ENCODE assay signal across 1 cellular context in genomic region chr4:88283661-88284377, GRCh38.
TF ChIP-seq lines count a peak whose summit lies in the region.

No MANE protein-coding gene starts in this region.

TF ChIP-seq in HepG2, 621 proteins besides CTCF, POLR2A, EP300 and RAD21 (continued from another document):
- TF ChIP-seq ZNF451 (CRISPR knock-in tag; IDR thresholded peaks at IDR 0.05) (0 out of 2 replicates have a peak, but pooled peaks have one; percentile 18), GZF1 (CRISPR knock-in tag; IDR thresholded peaks at IDR 0.05) (0 out of 2 replicates have a peak, but pooled peaks have one; percentile 54), ZNF737 (CRISPR knock-in tag; IDR thresholded peaks at IDR 0.05; ENCODE audit: borderline replicate concordance) (0 out of 2 replicates have a peak, but pooled peaks have one; percentile 57), KMT2B (CRISPR knock-in tag; IDR thresholded peaks at IDR 0.05) (peak; percentile 40), ZNF546 (CRISPR knock-in tag; conservative IDR thresholded peaks at IDR 0.05) (peak; percentile 81; the same call in 1 of the 2 replicates), TAF1 (CRISPR knock-in tag; IDR thresholded peaks at IDR 0.05) (peak; percentile 21), KDM2A (CRISPR knock-in tag; IDR thresholded peaks at IDR 0.05; ENCODE audit: borderline replicate concordance, low read depth) (peak; percentile 20; the same call in 1 of the 2 replicates), ZNF350 (CRISPR knock-in tag; IDR thresholded peaks at IDR 0.05; ENCODE audit: borderline replicate concordance, low read depth) (peak; percentile 12), ZNF616 (CRISPR knock-in tag; IDR thresholded peaks at IDR 0.05; ENCODE audit: low read depth) (0 out of 2 replicates have a peak, but pooled peaks have one; percentile 36), RBM39 (IDR thresholded peaks at IDR 0.05; ENCODE audit: low read depth, low read length, poor library complexity, severe bottlenecking) (peak; percentile 55), ZNF589 (CRISPR knock-in tag; conservative IDR thresholded peaks at IDR 0.05) (0 out of 2 replicates have a peak, but pooled peaks have one; percentile 0), ZFX (CRISPR knock-in tag; IDR thresholded peaks at IDR 0.05; ENCODE audit: low read depth) (peak; percentile 82), ZNF724P (CRISPR knock-in tag; IDR thresholded peaks at IDR 0.05; ENCODE audit: borderline replicate concordance) (0 out of 2 replicates have a peak, but pooled peaks have one; percentile 28), E2F5 (CRISPR knock-in tag; conservative IDR thresholded peaks at IDR 0.05) (0 out of 2 replicates have a peak, but pooled peaks have one; percentile 37), ZNF777 (CRISPR knock-in tag; IDR thresholded peaks at IDR 0.05) (peak; percentile 77), NPAS2 (CRISPR knock-in tag; IDR thresholded peaks at IDR 0.05; ENCODE audit: borderline replicate concordance) (no peak), ZNF891 (CRISPR knock-in tag; IDR thresholded peaks at IDR 0.05) (no peak)
- TF ChIP-seq, protein P1, sequence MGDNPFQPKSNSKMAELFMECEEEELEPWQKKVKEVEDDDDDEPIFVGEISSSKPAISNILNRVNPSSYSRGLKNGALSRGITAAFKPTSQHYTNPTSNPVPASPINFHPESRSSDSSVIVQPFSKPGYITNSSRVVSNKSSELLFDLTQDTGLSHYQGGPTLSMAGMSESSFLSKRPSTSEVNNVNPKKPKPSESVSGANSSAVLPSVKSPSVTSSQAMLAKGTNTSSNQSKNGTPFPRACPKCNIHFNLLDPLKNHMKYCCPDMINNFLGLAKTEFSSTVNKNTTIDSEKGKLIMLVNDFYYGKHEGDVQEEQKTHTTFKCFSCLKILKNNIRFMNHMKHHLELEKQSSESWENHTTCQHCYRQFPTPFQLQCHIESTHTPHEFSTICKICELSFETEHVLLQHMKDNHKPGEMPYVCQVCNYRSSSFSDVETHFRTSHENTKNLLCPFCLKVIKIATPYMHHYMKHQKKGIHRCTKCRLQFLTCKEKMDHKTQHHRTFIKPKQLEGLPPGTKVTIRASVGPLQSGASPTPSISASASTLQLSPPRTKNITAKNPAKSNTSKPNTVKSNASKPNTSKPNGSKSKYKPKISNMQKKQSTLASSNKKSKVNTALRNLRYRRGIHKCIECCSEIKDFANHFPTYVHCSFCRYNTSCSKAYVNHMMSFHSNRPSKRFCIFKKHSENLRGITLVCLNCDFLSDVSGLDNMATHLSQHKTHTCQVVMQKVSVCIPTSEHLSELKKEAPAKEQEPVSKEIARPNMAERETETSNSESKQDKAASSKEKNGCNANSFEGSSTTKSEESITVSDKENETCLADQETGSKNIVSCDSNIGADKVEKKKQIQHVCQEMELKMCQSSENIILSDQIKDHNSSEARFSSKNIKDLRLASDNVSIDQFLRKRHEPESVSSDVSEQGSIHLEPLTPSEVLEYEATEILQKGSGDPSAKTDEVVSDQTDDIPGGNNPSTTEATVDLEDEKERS (CRISPR knock-in tag; IDR thresholded peaks at IDR 0.05), result no peak
- TF ChIP-seq, protein P2, sequence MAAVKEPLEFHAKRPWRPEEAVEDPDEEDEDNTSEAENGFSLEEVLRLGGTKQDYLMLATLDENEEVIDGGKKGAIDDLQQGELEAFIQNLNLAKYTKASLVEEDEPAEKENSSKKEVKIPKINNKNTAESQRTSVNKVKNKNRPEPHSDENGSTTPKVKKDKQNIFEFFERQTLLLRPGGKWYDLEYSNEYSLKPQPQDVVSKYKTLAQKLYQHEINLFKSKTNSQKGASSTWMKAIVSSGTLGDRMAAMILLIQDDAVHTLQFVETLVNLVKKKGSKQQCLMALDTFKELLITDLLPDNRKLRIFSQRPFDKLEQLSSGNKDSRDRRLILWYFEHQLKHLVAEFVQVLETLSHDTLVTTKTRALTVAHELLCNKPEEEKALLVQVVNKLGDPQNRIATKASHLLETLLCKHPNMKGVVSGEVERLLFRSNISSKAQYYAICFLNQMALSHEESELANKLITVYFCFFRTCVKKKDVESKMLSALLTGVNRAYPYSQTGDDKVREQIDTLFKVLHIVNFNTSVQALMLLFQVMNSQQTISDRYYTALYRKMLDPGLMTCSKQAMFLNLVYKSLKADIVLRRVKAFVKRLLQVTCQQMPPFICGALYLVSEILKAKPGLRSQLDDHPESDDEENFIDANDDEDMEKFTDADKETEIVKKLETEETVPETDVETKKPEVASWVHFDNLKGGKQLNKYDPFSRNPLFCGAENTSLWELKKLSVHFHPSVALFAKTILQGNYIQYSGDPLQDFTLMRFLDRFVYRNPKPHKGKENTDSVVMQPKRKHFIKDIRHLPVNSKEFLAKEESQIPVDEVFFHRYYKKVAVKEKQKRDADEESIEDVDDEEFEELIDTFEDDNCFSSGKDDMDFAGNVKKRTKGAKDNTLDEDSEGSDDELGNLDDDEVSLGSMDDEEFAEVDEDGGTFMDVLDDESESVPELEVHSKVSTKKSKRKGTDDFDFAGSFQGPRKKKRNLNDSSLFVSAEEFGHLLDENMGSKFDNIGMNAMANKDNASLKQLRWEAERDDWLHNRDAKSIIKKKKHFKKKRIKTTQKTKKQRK (IDR thresholded peaks at IDR 0.05; ENCODE audit: low read length), result no peak
